In the genomic region with DNA sequence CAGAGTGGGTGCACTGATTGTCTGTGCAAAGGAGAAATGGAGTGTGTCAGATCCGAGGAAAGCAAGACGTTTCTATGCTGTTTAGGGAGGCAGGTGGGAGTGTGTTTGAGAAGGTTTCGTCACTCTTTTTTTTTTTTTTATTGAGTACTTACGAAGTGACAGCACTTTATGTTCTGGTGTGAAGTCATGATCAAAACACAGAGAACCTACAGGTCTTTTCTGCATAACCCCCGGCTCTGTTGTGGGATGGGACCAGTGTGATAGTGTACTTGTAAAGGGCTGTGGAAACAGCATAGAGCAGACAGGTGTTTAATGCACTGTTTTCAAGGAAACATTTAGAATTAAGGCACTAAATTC, we compare ENCODE assay signal across 8 cellular contexts. TPM values are rescaled to one million over a fixed set of nuclear protein-coding genes. Genes with fewer than 3 reads are reported as not detected.
DNase-seq lines count a peak whose midpoint lies in the region; ATAC-seq, FAIRE-seq and TF ChIP-seq lines count a peak whose summit lies in the region.

No MANE protein-coding gene starts in this region.

- H3K27ac ChIP-seq in OCI-LY3 (ENCODE audit: low read length), result peak overlapping the region; percentile 41

- no peaks in the 10 kb centered on the region for H3K27me3 Mint-ChIP-seq in natural killer cell treated with Interleukin-12 subunit alpha and Interleukin-12 subunit beta and Interleukin-15 and Interleukin-18, amount 100 ng/mL, for 72 hours

- H3K4me1 Mint-ChIP-seq in natural killer cell treated with Interleukin-12 subunit alpha and Interleukin-12 subunit beta and Interleukin-15 and Interleukin-18, amount 100 ng/mL, for 72 hours (ENCODE audit: low read depth in 2 of 2), result peaks cover 13% of the 10 kb centered on the region in 2 donors

- H3K36me3 Mint-ChIP-seq in natural killer cell treated with Interleukin-12 subunit alpha and Interleukin-12 subunit beta and Interleukin-15 and Interleukin-18, amount 100 ng/mL, for 72 hours, result no peaks in the 10 kb centered on the region

- H3K36me3 ChIP-seq in OCI-LY3 (replicated peaks; ENCODE audit: low read depth, low read length), result peaks cover 7% of the 10 kb centered on the region

- H2AFZ ChIP-seq in OCI-LY3 (ENCODE audit: low read depth, low read length), result peak overlapping the region; percentile 66; the same call in 1 of the 2 replicates

- no peaks in the 10 kb centered on the region for H3K9me3 Mint-ChIP-seq in natural killer cell treated with Interleukin-12 subunit alpha and Interleukin-12 subunit beta and Interleukin-15 and Interleukin-18, amount 100 ng/mL, for 72 hours

- H3K9me3 ChIP-seq in OCI-LY3 (ENCODE audit: insufficient read depth, low read length), result no peaks in the 10 kb centered on the region

- ATAC-seq in natural killer cell treated with Interleukin-12 subunit alpha and Interleukin-12 subunit beta and Interleukin-15 and Interleukin-18, amount 100 ng/mL, for 72 hours, result peak; percentile 16 to 17
- no peak for ATAC-seq in GM21723 (IDR thresholded peaks at IDR 0.05; ENCODE audit: unreplicated experiment)

- no peaks in the 10 kb centered on the region for H3K27me3 ChIP-seq in OCI-LY3 (ENCODE audit: low read depth, low read length)

- DNase-seq in GM18507 (ENCODE audit: extremely low spot score, insufficient read length, low read depth), result no peak
- DNase-seq in effector CD8-positive, alpha-beta T cell (lab: John Stamatoyannopoulos, UW), result peak; percentile 30
- no peak for DNase-seq in natural killer cell treated with Interleukin-12 subunit alpha and Interleukin-12 subunit beta and Interleukin-15 and Interleukin-18, amount 100 ng/mL, for 72 hours (ENCODE audit: low spot score)
- no peak for DNase-seq in NCI-H446 (lab: John Stamatoyannopoulos, UW)
- no peak for DNase-seq in NCI-H1092 treated with DMSO at 0.1 percent for 48 hours (lab: John Stamatoyannopoulos, UW)
- no peak for DNase-seq in iPS-NIHi7 (ENCODE audit: extremely low spot score)

- peaks cover 14% of the 10 kb centered on the region for H3K4me1 ChIP-seq in OCI-LY3 (ENCODE audit: low read length)

- H4K20me1 ChIP-seq in OCI-LY3 (ENCODE audit: insufficient read depth, low read length), result no peaks in the 10 kb centered on the region

- peak; percentile 21 for FAIRE-seq in GM18507 (lab: Jason Lieb, UNC)

- TF ChIP-seq CTCF in OCI-LY3 (IDR thresholded peaks at IDR 0.05; ENCODE audit: low read depth, low read length), result no peak

- H3K4me3 Mint-ChIP-seq in natural killer cell treated with Interleukin-12 subunit alpha and Interleukin-12 subunit beta and Interleukin-15 and Interleukin-18, amount 100 ng/mL, for 72 hours, result peak overlapping the region; percentile 86

- peaks cover 15% of the 10 kb centered on the region for H3K79me2 ChIP-seq in OCI-LY3 (ENCODE audit: low read length)

- H3K4me2 ChIP-seq in OCI-LY3 (ENCODE audit: low read length), result peak overlapping the region; percentile 91

- peak overlapping the region; percentile 78 for H3K9ac ChIP-seq in OCI-LY3 (ENCODE audit: low read length)

- peak overlapping the region; percentile 86 for H3K4me3 ChIP-seq in OCI-LY3 (ENCODE audit: low read length)

- H3K27ac Mint-ChIP-seq in natural killer cell treated with Interleukin-12 subunit alpha and Interleukin-12 subunit beta and Interleukin-15 and Interleukin-18, amount 100 ng/mL, for 72 hours, result peak overlapping the region; percentile 96 to 99

RNA-seq across cellular contexts. Expression of a gene that starts 26.7 kb away (rescaled TPM):
- total RNA-seq in natural killer cell treated with Interleukin-12 subunit alpha and Interleukin-12 subunit beta and Interleukin-15 and Interleukin-18, amount 100 ng/mL, for 72 hours, result 10 to 100 TPM; 41.0 to 43.6 TPM

RNA-seq across cellular contexts. Expression of a gene that starts 54.9 kb away (rescaled TPM):
- total RNA-seq in natural killer cell treated with Interleukin-12 subunit alpha and Interleukin-12 subunit beta and Interleukin-15 and Interleukin-18, amount 100 ng/mL, for 72 hours, result 10 to 100 TPM; 13.3 to 27.6 TPM
